9 cellular contexts compared by ENCODE assay signal in the genomic region with DNA sequence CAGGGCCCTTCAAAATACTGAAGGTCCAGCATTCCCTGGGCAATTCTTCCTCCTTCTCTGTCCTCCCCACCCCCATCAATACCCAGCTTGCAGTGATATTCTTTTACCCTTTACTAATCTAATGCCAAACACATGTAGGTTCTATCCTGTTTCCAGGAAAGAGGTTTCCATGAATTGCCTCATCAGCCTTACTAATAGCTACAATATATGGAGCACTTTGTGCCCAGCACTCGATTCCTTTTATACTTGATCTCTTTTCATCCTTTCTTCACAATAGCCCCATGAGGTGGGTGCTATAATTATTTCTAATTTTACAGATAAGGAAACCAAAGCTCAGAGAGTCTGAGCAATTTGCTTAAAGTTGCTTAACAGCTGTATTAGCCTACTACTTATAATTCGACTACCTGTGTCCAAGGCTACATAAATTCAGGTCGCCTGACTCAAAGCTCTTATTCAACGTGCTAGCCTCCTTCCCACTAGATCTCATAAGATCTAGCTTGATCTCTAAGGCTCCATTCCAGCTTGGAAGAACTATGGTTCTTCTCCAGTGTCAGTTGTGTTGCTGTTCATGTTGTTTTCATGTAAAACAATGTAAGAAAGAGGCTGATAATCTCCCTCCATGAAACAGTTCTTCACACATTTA.
A peak's percentile ranks its signal among the peaks of the same experiment; 100 is the strongest.
DNase-seq lines count a peak whose midpoint lies in the region; ATAC-seq and TF ChIP-seq lines count a peak whose summit lies in the region.
"Had no signal": no experiment of that assay in that cellular context is flagged by ENCODE, and none has a peak within 500 bp of the region (broad histone marks: within the 10 kb centered on the region; RNA-seq: fewer than 3 reads in every experiment).

No MANE protein-coding gene starts in this region.

- TF ChIP-seq POLR2A in vagina (IDR thresholded peaks at IDR 0.05) = no peak

- H3K36me3 ChIP-seq in heart right ventricle (no peaks in the 10 kb centered on the region), vagina (no peaks in the 10 kb centered on the region)

- 90 to 91% methylated on average over 4 of the region's 4 CpGs for WGBS in heart right ventricle, 2 donors

- peaks cover 8 to 47% (median 38%) of the 10 kb centered on the region in 9 donors for H3K4me1 ChIP-seq in heart right ventricle
- peaks cover 24% of the 10 kb centered on the region for H3K4me1 ChIP-seq in vagina

- DNase-seq in heart right ventricle = no peak
- DNase-seq in left cardiac atrium = no peak
- DNase-seq in foreskin fibroblast = peak; percentile 78 to 93
- no peak for DNase-seq in vagina (ENCODE audit: extremely low spot score in 2 of 2)
- DNase-seq in T-helper 1 cell = no peak
- DNase-seq in Right ventricle myocardium inferior (ENCODE audit: missing footprints) = no peak
- DNase-seq: NCI-H1105 had no signal

- TF ChIP-seq CTCF in heart right ventricle (IDR thresholded peaks at IDR 0.05) (no peak), foreskin fibroblast (IDR thresholded peaks at IDR 0.05; ENCODE audit: low read depth, low read length) (no peak), vagina (IDR thresholded peaks at IDR 0.05) (no peak)

- H3K4me3 ChIP-seq in heart right ventricle = no peak overlapping the region
- H3K4me3 ChIP-seq in foreskin fibroblast (ENCODE audit: low read depth in 1 of 2, low read length in 2 of 2) = peak overlapping the region in 1 of 2 donors; percentile 35
- no peak overlapping the region for H3K4me3 ChIP-seq in vagina

- intact Hi-C loops in heart right ventricle (cut with DNase I) = loop anchor here in 3 of 10 donors (5.0 kb wide), 2 partner anchors 35 to 50 kb away; no protein-coding TSS in a partner anchor
- intact Hi-C loops in left cardiac atrium (cut with DNase I) = no loop called here
- intact Hi-C loops in vagina (cut with DNase I) = no loop called here
- intact Hi-C loops in Right ventricle myocardium inferior (cut with DNase I) = loop anchor here (5.0 to 10.0 kb wide), 2 partner anchors 50 to 132 kb away; no protein-coding TSS in a partner anchor

- H3K27ac ChIP-seq in heart right ventricle (peak overlapping the region in 8 of 10 donors; percentile 26 to 75 (median 57)), vagina (peak overlapping the region; percentile 65)

- H3K27me3 ChIP-seq in heart right ventricle = no peaks in the 10 kb centered on the region
- no peaks in the 10 kb centered on the region for H3K27me3 ChIP-seq in vagina

- H3K9me3 ChIP-seq in heart right ventricle (no peaks in the 10 kb centered on the region), vagina (no peaks in the 10 kb centered on the region)

- ATAC-seq in heart right ventricle = no peak
- no peak for ATAC-seq in left cardiac atrium
- peak; percentile 50 for ATAC-seq in SK-N-SH treated with all-trans-retinoic acid at 6 μM for 48 hours
- no peak for ATAC-seq in Right ventricle myocardium inferior
- ATAC-seq in HG03442 (IDR thresholded peaks at IDR 0.05; ENCODE audit: unreplicated experiment) = no peak

TF ChIP-seq in SK-N-SH treated with all-trans-retinoic acid at 6 μM for 48 hours, 23 proteins besides CTCF, POLR2A, EP300 and RAD21:
- no peak for TF ChIP-seq ZC3H10 (CRISPR knock-in tag; IDR thresholded peaks at IDR 0.05)
- no peak for TF ChIP-seq ZNF565 (CRISPR knock-in tag; conservative IDR thresholded peaks at IDR 0.05; ENCODE audit: low read depth)
- TF ChIP-seq, protein P1, sequence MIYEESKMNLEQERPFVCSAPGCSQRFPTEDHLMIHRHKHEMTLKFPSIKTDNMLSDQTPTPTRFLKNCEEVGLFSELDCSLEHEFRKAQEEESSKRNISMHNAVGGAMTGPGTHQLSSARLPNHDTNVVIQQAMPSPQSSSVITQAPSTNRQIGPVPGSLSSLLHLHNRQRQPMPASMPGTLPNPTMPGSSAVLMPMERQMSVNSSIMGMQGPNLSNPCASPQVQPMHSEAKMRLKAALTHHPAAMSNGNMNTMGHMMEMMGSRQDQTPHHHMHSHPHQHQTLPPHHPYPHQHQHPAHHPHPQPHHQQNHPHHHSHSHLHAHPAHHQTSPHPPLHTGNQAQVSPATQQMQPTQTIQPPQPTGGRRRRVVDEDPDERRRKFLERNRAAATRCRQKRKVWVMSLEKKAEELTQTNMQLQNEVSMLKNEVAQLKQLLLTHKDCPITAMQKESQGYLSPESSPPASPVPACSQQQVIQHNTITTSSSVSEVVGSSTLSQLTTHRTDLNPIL (CRISPR knock-in tag; IDR thresholded peaks at IDR 0.05; ENCODE audit: low read depth) = no peak
- TF ChIP-seq TCF4 (CRISPR knock-in tag; IDR thresholded peaks at IDR 0.05; ENCODE audit: borderline replicate concordance) = no peak
- no peak for TF ChIP-seq ESRRG (CRISPR knock-in tag; IDR thresholded peaks at IDR 0.05)
- no peak for TF ChIP-seq RARB (CRISPR knock-in tag; IDR thresholded peaks at IDR 0.05)

Comparison
In these comparisons a context has a peak if more than half of its experiments do, and no peak if none do; other contexts are left out.
1. DNase-seq: peak in foreskin fibroblast (2 of 2); none in heart right ventricle (0 of 2), left cardiac atrium (single experiment), vagina (0 of 2), T-helper 1 cell (0 of 5) and Right ventricle myocardium inferior (single experiment).